13 cellular contexts compared by ENCODE assay signal in genomic region chr19:10784257-10784656, GRCh38. TPM values are rescaled to one million over a fixed set of nuclear protein-coding genes. Genes with fewer than 3 reads are reported as not detected.
A peak's percentile ranks its signal among the peaks of the same experiment; 100 is the strongest.
DNase-seq lines count a peak whose midpoint lies in the region; ATAC-seq and TF ChIP-seq lines count a peak whose summit lies in the region.
"Had no signal": no experiment of that assay in that cellular context is flagged by ENCODE, and none has a peak within 500 bp of the region (broad histone marks: within the 10 kb centered on the region; RNA-seq: fewer than 3 reads in every experiment).

No MANE protein-coding gene starts in this region.

- H2AFZ ChIP-seq in neuronal stem cell (ENCODE audit: low read length) = no peak overlapping the region

- H3K9ac ChIP-seq in neuronal stem cell (ENCODE audit: low read depth, low read length, poor library complexity) = no peak overlapping the region

- H3K4me3 Mint-ChIP-seq in endothelial cell (ENCODE audit: unreplicated experiment) = peak overlapping the region; percentile 56
- no peak overlapping the region for H3K4me3 Mint-ChIP-seq in activated CD8-positive, alpha-beta memory T cell treated with anti-CD3 and anti-CD28 coated beads, Interleukin-2, amount 10 ng/mL, durations not matched to agents 7 days and 5 days
- H3K4me3 Mint-ChIP-seq: activated naive CD8-positive, alpha-beta T cell treated with anti-CD3 and anti-CD28 coated beads, Interleukin-2, amount 10 ng/mL, durations not matched to agents 7 days and 5 days; CD8-positive, alpha-beta memory T cell had no signal

- H2BK120ac ChIP-seq in neuronal stem cell (ENCODE audit: low read depth, low read length) = no peak overlapping the region

- no peaks in the 10 kb centered on the region for H3K27me3 ChIP-seq in neuronal stem cell (ENCODE audit: control insufficient read depth in 3 of 3, insufficient read depth in 3 of 3, low read depth in 1 of 3, low read length in 3 of 3)
- H3K27me3 ChIP-seq: sigmoid colon had no signal

- H3K4me3 ChIP-seq in neuronal stem cell (ENCODE audit: low read length in 2 of 2) = no peak overlapping the region
- H3K4me3 ChIP-seq: sigmoid colon had no signal

- H3K27ac Mint-ChIP-seq in endothelial cell (ENCODE audit: unreplicated experiment) = peak overlapping the region; percentile 78
- H3K27ac Mint-ChIP-seq in activated CD8-positive, alpha-beta memory T cell treated with anti-CD3 and anti-CD28 coated beads, Interleukin-2, amount 10 ng/mL, durations not matched to agents 7 days and 5 days = no peak overlapping the region
- H3K27ac Mint-ChIP-seq: activated naive CD8-positive, alpha-beta T cell treated with anti-CD3 and anti-CD28 coated beads, Interleukin-2, amount 10 ng/mL, durations not matched to agents 7 days and 5 days had no signal

- no peak overlapping the region for H4K8ac ChIP-seq in neuronal stem cell (ENCODE audit: low read depth, low read length)

- CTCF ChIA-PET in activated CD8-positive, alpha-beta memory T cell treated with anti-CD3 and anti-CD28 coated beads, Interleukin-2, amount 10 ng/mL, durations not matched to agents 7 days and 5 days (lab: Charles Lee) = no interaction called here

- H3K9me3 ChIP-seq in neuronal stem cell (replicated peaks in 1 of 2; ENCODE audit: control insufficient read depth in 2 of 2, insufficient read depth in 1 of 2, low read depth in 1 of 2, low read length in 2 of 2) = peaks cover 0 to 2% of the 10 kb centered on the region in 2 donors
- H3K9me3 ChIP-seq: sigmoid colon had no signal

- no peak overlapping the region for H3K27ac ChIP-seq in neuronal stem cell (replicated peaks; ENCODE audit: low read length)
- H3K27ac ChIP-seq: sigmoid colon had no signal

- no peak overlapping the region for H2BK5ac ChIP-seq in neuronal stem cell (ENCODE audit: low read length)

- no peak overlapping the region for H2BK15ac ChIP-seq in neuronal stem cell (ENCODE audit: low read length)

- WGBS in neuronal stem cell (ENCODE audit: extremely low coverage in 2 of 2, insufficient read length in 2 of 2, insufficient replicate concordance in 1 of 2), 2 donors = no CpG with 5 or more reads among the region's 10 CpGs

- peaks cover 3% of the 10 kb centered on the region for H3K79me1 ChIP-seq in neuronal stem cell (ENCODE audit: low read depth, low read length)

- no peak overlapping the region for H3K4me2 ChIP-seq in neuronal stem cell (ENCODE audit: insufficient read depth, low read length, poor library complexity, severe bottlenecking)

- ATAC-seq in GM21367 (IDR thresholded peaks at IDR 0.05; ENCODE audit: unreplicated experiment) = no peak
- ATAC-seq in activated CD8-positive, alpha-beta memory T cell treated with anti-CD3 and anti-CD28 coated beads, Interleukin-2, amount 10 ng/mL, durations not matched to agents 7 days and 5 days = no peak

- peak overlapping the region; percentile 17 for H3K23ac ChIP-seq in neuronal stem cell (ENCODE audit: low read depth, low read length, poor library complexity)

- H3K27me3 Mint-ChIP-seq in endothelial cell (ENCODE audit: unreplicated experiment) = peaks cover 10% of the 10 kb centered on the region
- no peaks in the 10 kb centered on the region for H3K27me3 Mint-ChIP-seq in activated CD8-positive, alpha-beta memory T cell treated with anti-CD3 and anti-CD28 coated beads, Interleukin-2, amount 10 ng/mL, durations not matched to agents 7 days and 5 days
- H3K27me3 Mint-ChIP-seq: activated naive CD8-positive, alpha-beta T cell treated with anti-CD3 and anti-CD28 coated beads, Interleukin-2, amount 10 ng/mL, durations not matched to agents 7 days and 5 days; CD8-positive, alpha-beta memory T cell; IgD-negative memory B cell had no signal

- peaks cover 58 to 90% of the 10 kb centered on the region in 2 donors for H3K36me3 ChIP-seq in neuronal stem cell (replicated peaks in 1 of 2; ENCODE audit: control insufficient read depth in 2 of 2, insufficient read depth in 2 of 2, low read length in 2 of 2)

- no peak overlapping the region for H4K91ac ChIP-seq in neuronal stem cell (ENCODE audit: low read depth, low read length, poor library complexity)

- TF ChIP-seq CTCF in endothelial cell (IDR thresholded peaks at IDR 0.05; ENCODE audit: unreplicated experiment) = no peak

- H3K14ac ChIP-seq in neuronal stem cell (ENCODE audit: low read length) = no peak overlapping the region

- H3K4me1 ChIP-seq in neuronal stem cell (ENCODE audit: control insufficient read depth in 2 of 2, insufficient read depth in 1 of 2, low read depth in 1 of 2, low read length in 2 of 2) = no peaks in the 10 kb centered on the region
- H3K4me1 ChIP-seq: sigmoid colon had no signal

- H2AK5ac ChIP-seq in neuronal stem cell (ENCODE audit: low read depth, low read length) = no peak overlapping the region

- no peaks in the 10 kb centered on the region for H3K9me3 Mint-ChIP-seq in endothelial cell (ENCODE audit: unreplicated experiment)
- no peaks in the 10 kb centered on the region for H3K9me3 Mint-ChIP-seq in activated CD8-positive, alpha-beta memory T cell treated with anti-CD3 and anti-CD28 coated beads, Interleukin-2, amount 10 ng/mL, durations not matched to agents 7 days and 5 days (ENCODE audit: low read depth)
- H3K9me3 Mint-ChIP-seq: activated naive CD8-positive, alpha-beta T cell treated with anti-CD3 and anti-CD28 coated beads, Interleukin-2, amount 10 ng/mL, durations not matched to agents 7 days and 5 days; CD8-positive, alpha-beta memory T cell; IgD-negative memory B cell had no signal

- DNase-seq in CMK (ENCODE audit: low read depth) (peak; percentile 47), NOMO-1 treated with dmso at 0.1 percent for 144 hours (lab: John Stamatoyannopoulos, UW; ENCODE audit: unreplicated experiment) (peak; percentile 55), endothelial cell (ENCODE audit: low spot score) (no peak), neuronal stem cell (ENCODE audit: low spot score) (no peak), NCI-H446 treated with DMSO at 0.1 percent for 48 hours (lab: John Stamatoyannopoulos, UW) (no peak)
- no peak for DNase-seq in stimulated activated naive CD4-positive, alpha-beta T cell (lab: John Stamatoyannopoulos, UW)
- no peak for DNase-seq in activated CD8-positive, alpha-beta memory T cell treated with anti-CD3 and anti-CD28 coated beads, Interleukin-2, amount 10 ng/mL, durations not matched to agents 7 days and 5 days
- DNase-seq: activated naive CD8-positive, alpha-beta T cell treated with anti-CD3 and anti-CD28 coated beads, Interleukin-2, amount 10 ng/mL, durations not matched to agents 7 days and 5 days; CD8-positive, alpha-beta memory T cell; NK-92 treated with Interleukin-12 subunit alpha and Interleukin-12 subunit beta, amount 100 ng/mL, for 24 hours; sigmoid colon had no signal

- H3K4me1 Mint-ChIP-seq in endothelial cell (ENCODE audit: unreplicated experiment) = peaks cover 13% of the 10 kb centered on the region
- peaks cover 14% of the 10 kb centered on the region for H3K4me1 Mint-ChIP-seq in activated CD8-positive, alpha-beta memory T cell treated with anti-CD3 and anti-CD28 coated beads, Interleukin-2, amount 10 ng/mL, durations not matched to agents 7 days and 5 days

- peaks cover 58% of the 10 kb centered on the region for H3K36me3 Mint-ChIP-seq in endothelial cell (ENCODE audit: low read depth, unreplicated experiment)
- peaks cover 64% of the 10 kb centered on the region for H3K36me3 Mint-ChIP-seq in activated CD8-positive, alpha-beta memory T cell treated with anti-CD3 and anti-CD28 coated beads, Interleukin-2, amount 10 ng/mL, durations not matched to agents 7 days and 5 days

- no peak overlapping the region for H2BK12ac ChIP-seq in neuronal stem cell (ENCODE audit: low read length)

- no peak overlapping the region for H3K4ac ChIP-seq in neuronal stem cell (ENCODE audit: low read length)

- no peak overlapping the region for H3K18ac ChIP-seq in neuronal stem cell (ENCODE audit: low read length)

RNA-seq across cellular contexts. Expression of gene TMED1, which starts 51.8 kb away (rescaled TPM):
- total RNA-seq in endothelial cell (ENCODE audit: unreplicated experiment) = 22.1 TPM
- polyA plus RNA-seq in neuronal stem cell (2013, experiment 1 of 2) = 32.4 TPM
- polyA plus RNA-seq in neuronal stem cell (2013, experiment 2 of 2) = 32.9 TPM
- total RNA-seq in activated CD8-positive, alpha-beta memory T cell treated with anti-CD3 and anti-CD28 coated beads, Interleukin-2, amount 10 ng/mL, durations not matched to agents 7 days and 5 days = 10 to 100 TPM; 16.0 to 19.2 TPM

Comparison
In these comparisons a context has a peak if more than half of its experiments do, and no peak if none do; other contexts are left out.
1. DNase-seq: peak in CMK (single experiment) and NOMO-1 treated with dmso at 0.1 percent for 144 hours (single experiment); none in endothelial cell (single experiment), neuronal stem cell (single experiment), NCI-H446 treated with DMSO at 0.1 percent for 48 hours (single experiment), stimulated activated naive CD4-positive, alpha-beta T cell (0 of 6) and activated CD8-positive, alpha-beta memory T cell treated with anti-CD3 and anti-CD28 coated beads, Interleukin-2, amount 10 ng/mL, durations not matched to agents 7 days and 5 days (single experiment).